23 cellular contexts compared by ENCODE assay signal in the genomic region with DNA sequence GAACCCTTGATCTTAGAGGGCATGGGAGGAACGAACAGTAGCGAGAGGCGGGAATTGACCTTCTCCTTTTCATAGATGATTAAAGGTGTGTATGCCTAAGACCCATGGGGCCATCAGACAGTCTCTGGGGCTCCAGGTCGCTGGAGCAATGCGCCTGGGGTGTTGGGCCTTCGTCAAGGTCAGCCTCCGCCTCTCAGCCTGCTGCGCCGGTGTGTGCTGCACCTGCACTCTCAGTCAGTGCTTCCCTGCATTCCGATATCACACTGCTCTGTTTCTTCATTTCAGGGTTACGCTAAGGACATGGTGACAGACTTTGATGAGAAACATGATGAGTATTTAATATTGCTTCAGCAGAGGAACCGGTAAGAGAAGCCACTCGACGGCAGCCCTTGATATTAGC.
DNase-seq lines count a peak whose midpoint lies in the region; ATAC-seq and TF ChIP-seq lines count a peak whose summit lies in the region.
"Had no signal": no experiment of that assay in that cellular context is flagged by ENCODE, and none has a peak within 500 bp of the region (broad histone marks: within the 10 kb centered on the region; RNA-seq: fewer than 3 reads in every experiment).

No MANE protein-coding gene starts in this region.

- H3K4me1 ChIP-seq in heart left ventricle = peaks cover 0 to 21% (median 0%) of the 10 kb centered on the region in 12 donors
- peaks cover 0 to 34% of the 10 kb centered on the region in 2 donors for H3K4me1 ChIP-seq in right atrium auricular region
- peaks cover 43 to 60% of the 10 kb centered on the region in 2 donors for H3K4me1 ChIP-seq in thyroid gland
- H3K4me1 ChIP-seq: A549, Caco-2 had no signal

- no peak for TF ChIP-seq POLR2A in heart left ventricle (IDR thresholded peaks at IDR 0.05)
- TF ChIP-seq POLR2A in thyroid gland (IDR thresholded peaks at IDR 0.05) = no peak

- no peaks in the 10 kb centered on the region for H3K9me3 ChIP-seq in heart left ventricle
- peaks cover 0 to 4% of the 10 kb centered on the region in 2 donors for H3K9me3 ChIP-seq in right atrium auricular region
- H3K9me3 ChIP-seq in thyroid gland = no peaks in the 10 kb centered on the region
- H3K9me3 ChIP-seq: A549, Caco-2, HAP-1 had no signal

- H3K27ac ChIP-seq in heart left ventricle (peak overlapping the region in 1 of 12 donors; percentile 10), right atrium auricular region (no peak overlapping the region), thyroid gland (peak overlapping the region; percentile 86 to 94 (median 93))
- H3K27ac ChIP-seq: A549, HL-60, PC-9 had no signal

- peaks cover 0 to 5% (median 2%) of the 10 kb centered on the region in 5 experiments for H3K9me3 Mint-ChIP-seq in brain
- no peaks in the 10 kb centered on the region for H3K9me3 Mint-ChIP-seq in mesothelial cell of epicardium

- H3K36me3 ChIP-seq in heart left ventricle (peaks cover 0 to 6% (median 0%) of the 10 kb centered on the region in 9 donors), right atrium auricular region (no peaks in the 10 kb centered on the region), thyroid gland (no peaks in the 10 kb centered on the region)
- H3K36me3 ChIP-seq: HAP-1 had no signal

- ATAC-seq in heart left ventricle = peak in 3 of 4 donors; percentile 19 to 26 (median 26)
- ATAC-seq: A549, GM12878 had no signal

- 71 to 80% (median 75%) methylated on average over 14 of the region's 14 CpGs for WGBS in heart left ventricle, 4 donors
- 85 to 88% methylated on average over 14 of the region's 14 CpGs for WGBS in thyroid gland, 2 donors

- DNase-seq in heart left ventricle = no peak
- DNase-seq in right atrium auricular region (ENCODE audit: low spot score) = no peak
- no peak for DNase-seq in mesothelial cell of epicardium (ENCODE audit: low spot score in 2 of 2, unreplicated experiment in 2 of 2)
- DNase-seq in thyroid gland = peak in 1 of 2 donors; percentile 15
- DNase-seq in GM03348 (ENCODE audit: low spot score) = no peak
- DNase-seq in amniotic stem cell (lab: John Stamatoyannopoulos, UW) = no peak
- DNase-seq in globus pallidus (ENCODE audit: low spot score) = no peak
- DNase-seq: C1 segment of cervical spinal cord; Caco-2; CD4-positive, alpha-beta memory T cell; GOT3; Kasumi-1; NCI-H1105; NCI-H2029; NCI-H2227 treated with DMSO at 0.1 percent for 48 hours; NCI-H526 treated with DMSO at 0.1 percent for 48 hours; PC-9; SHP77 had no signal

- H3K27ac Mint-ChIP-seq in brain (peak overlapping the region in 3 of 5 experiments; percentile 85 to 90 (median 89)), mesothelial cell of epicardium (peak overlapping the region; percentile 95)
- H3K27ac Mint-ChIP-seq: CD4-positive, alpha-beta memory T cell had no signal

- H3K4me1 Mint-ChIP-seq in brain = peaks cover 40% of the 10 kb centered on the region
- peaks cover 62% of the 10 kb centered on the region for H3K4me1 Mint-ChIP-seq in mesothelial cell of epicardium
- H3K4me1 Mint-ChIP-seq: CD4-positive, alpha-beta memory T cell had no signal

- H3K27me3 ChIP-seq in heart left ventricle = no peaks in the 10 kb centered on the region
- no peaks in the 10 kb centered on the region for H3K27me3 ChIP-seq in right atrium auricular region
- no peaks in the 10 kb centered on the region for H3K27me3 ChIP-seq in thyroid gland

- TF ChIP-seq CTCF in heart left ventricle (IDR thresholded peaks at IDR 0.05) (no peak), right atrium auricular region (IDR thresholded peaks at IDR 0.05) (no peak), brain (conservative IDR thresholded peaks at IDR 0.05) (no peak), mesothelial cell of epicardium (IDR thresholded peaks at IDR 0.05; ENCODE audit: unreplicated experiment) (no peak), thyroid gland (IDR thresholded peaks at IDR 0.05) (no peak)

- H3K4me3 Mint-ChIP-seq in brain (no peak overlapping the region), mesothelial cell of epicardium (no peak overlapping the region)
- H3K4me3 Mint-ChIP-seq: CD4-positive, alpha-beta memory T cell had no signal

- H3K27me3 Mint-ChIP-seq in brain = peaks cover 4% of the 10 kb centered on the region
- H3K27me3 Mint-ChIP-seq in mesothelial cell of epicardium (ENCODE audit: low read depth) = no peaks in the 10 kb centered on the region
- H3K27me3 Mint-ChIP-seq: CD4-positive, alpha-beta memory T cell had no signal

- no peak overlapping the region for H3K4me3 ChIP-seq in heart left ventricle
- H3K4me3 ChIP-seq in right atrium auricular region = no peak overlapping the region
- H3K4me3 ChIP-seq in thyroid gland (replicated peaks in 1 of 3) = no peak overlapping the region
- H3K4me3 ChIP-seq: A549, GM12878, HAP-1, PC-9 had no signal

- peaks cover 35% of the 10 kb centered on the region for H3K36me3 Mint-ChIP-seq in brain
- H3K36me3 Mint-ChIP-seq in mesothelial cell of epicardium = peaks cover 3% of the 10 kb centered on the region

- intact Hi-C loops in heart left ventricle (cut with DNase I) (no loop called here), thyroid gland (cut with DNase I) (no loop called here)

Comparison
In these comparisons a context has a peak if more than half of its experiments do, and no peak if none do; other contexts are left out.
1. H3K27ac ChIP-seq: peak in thyroid gland (3 of 3); none in right atrium auricular region (0 of 2).